26 cellular contexts compared by ENCODE assay signal in the genomic region with DNA sequence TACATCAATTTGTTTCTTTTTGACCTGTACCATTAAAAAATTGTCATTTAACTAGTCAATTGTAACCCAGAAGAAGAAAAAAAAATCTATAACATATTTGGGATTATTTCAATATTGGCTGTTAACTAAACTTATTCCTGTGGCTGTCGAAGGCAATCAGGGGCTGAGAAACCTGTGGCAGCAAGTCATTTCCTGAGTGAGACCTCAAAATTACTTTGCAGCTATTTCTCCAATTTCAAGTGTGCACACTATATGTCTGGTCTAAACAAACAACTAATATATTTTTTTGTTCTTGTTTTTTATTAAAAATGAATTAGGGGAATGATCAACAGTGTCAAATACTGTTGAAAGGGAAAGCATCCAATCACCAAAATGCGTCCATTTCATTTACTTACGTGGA.
"Had no signal": no experiment of that assay in that cellular context is flagged by ENCODE, and none has a peak within 500 bp of the region (broad histone marks: within the 10 kb centered on the region; RNA-seq: fewer than 3 reads in every experiment).

No MANE protein-coding gene starts in this region.

- H3K9me3 ChIP-seq: suprapubic skin, testis, thoracic aorta, thyroid gland, transverse colon, upper lobe of left lung, upper lobe of right lung, uterus, vagina had no signal

- DNase-seq: stimulated activated CD4-positive, alpha-beta T cell treated with anti-CD3 and anti-CD28 coated beads, Interleukin-2, amount 100 ng/mL, for 48 hours; stimulated activated CD4-positive, alpha-beta T cell treated with anti-CD3 and anti-CD28 coated beads, Interleukin-4, amount 100 ng/mL, for 1 hour; stimulated activated CD4-positive, alpha-beta T cell treated with anti-CD3 and anti-CD28 coated beads, Interleukin-4, amount 100 ng/mL, for 24 hours; stimulated activated CD4-positive, alpha-beta T cell treated with anti-CD3 and anti-CD28 coated beads, Interleukin-4, amount 100 ng/mL, for 4 hours; stimulated activated CD8-positive, alpha-beta memory T cell treated with anti-CD3 and anti-CD28 coated beads, Interleukin-4, amount 100 ng/mL, for 48 hours; stimulated activated naive B cell treated with anti-CD40 and anti-IgM and Interleukin-4, amounts not matched to agents 10 μg/mL and 1 μg/mL and 100 μg/mL, for 72 hours; stimulated activated naive CD4-positive, alpha-beta T cell; stimulated activated naive CD4-positive, alpha-beta T cell treated with Interleukin-2 at 50 U/mL for 16 hours; stimulated activated naive CD8-positive, alpha-beta T cell treated with anti-CD3 and anti-CD28 coated beads, Interleukin-15, amount 100 ng/mL, for 72 hours; stimulated activated naive CD8-positive, alpha-beta T cell treated with anti-CD3 and anti-CD28 coated beads, Interleukin-15, Interleukin-2, amounts not matched to agents 100 U/mL and 50 U/mL, for 24 hours; stomach; substantia nigra; testis; thyroid gland; tibial artery; transverse colon; trophoblast cell; upper lobe of left lung; upper lobe of right lung; uterus had no signal

- H3K27me3 ChIP-seq: stomach, suprapubic skin, testis, thyroid gland, tibial artery, tibial nerve, transverse colon, upper lobe of left lung, upper lobe of right lung, uterus, vagina had no signal

- H3K4me3 ChIP-seq: stomach, suprapubic skin, testis, thoracic aorta, thyroid gland, tibial artery, tibial nerve, transverse colon, upper lobe of left lung, upper lobe of right lung, uterus, vagina had no signal

- H3K4me1 ChIP-seq: stomach, suprapubic skin, testis, thyroid gland, tibial artery, tibial nerve, transverse colon, upper lobe of left lung, upper lobe of right lung, uterus, vagina had no signal

- H3K27ac ChIP-seq: stomach, suprapubic skin, testis, thoracic aorta, thyroid gland, tibial artery, tibial nerve, transverse colon, upper lobe of left lung, upper lobe of right lung, uterus, vagina had no signal

- ATAC-seq: stimulated activated effector memory CD8-positive, alpha-beta T cell treated with anti-CD3 and anti-CD28 coated beads, Interleukin-12 subunit alpha, Interleukin-12 subunit beta, amount 100 ng/mL, for 72 hours; stimulated activated memory B cell treated with anti-CD40 and anti-IgM and Interleukin-4, amounts not matched to agents 10 μg/mL and 1 μg/mL and 100 μg/mL, for 72 hours; stimulated activated naive B cell treated with anti-CD40 and anti-IgM and Interleukin-4, amounts not matched to agents 10 μg/mL and 1 μg/mL and 100 μg/mL, for 72 hours; stimulated activated naive CD8-positive, alpha-beta T cell treated with anti-CD3 and anti-CD28 coated beads, Interleukin-15, amount 100 ng/mL, for 72 hours; stimulated activated naive CD8-positive, alpha-beta T cell treated with anti-CD3 and anti-CD28 coated beads, Interleukin-15, Interleukin-2, amounts not matched to agents 100 U/mL and 50 U/mL, for 24 hours; upper lobe of right lung had no signal

- H3K36me3 ChIP-seq: stomach, suprapubic skin, thoracic aorta, thyroid gland, tibial artery, tibial nerve, transverse colon, upper lobe of left lung, upper lobe of right lung, uterus, vagina had no signal
